ENCODE assay signal across 20 cellular contexts in genomic region chr6:52549428-52549827, GRCh38. TPM values are rescaled to one million over a fixed set of nuclear protein-coding genes. Genes with fewer than 3 reads are reported as not detected.
A peak's percentile ranks its signal among the peaks of the same experiment; 100 is the strongest.
DNase-seq lines count a peak whose midpoint lies in the region; ATAC-seq, FAIRE-seq and TF ChIP-seq lines count a peak whose summit lies in the region.
"Had no signal": no experiment of that assay in that cellular context is flagged by ENCODE, and none has a peak within 500 bp of the region (broad histone marks: within the 10 kb centered on the region; RNA-seq: fewer than 3 reads in every experiment).

No MANE protein-coding gene starts in this region.

- H3K36me3 ChIP-seq in ACC112 (ENCODE audit: insufficient read depth, low read length): peaks cover 14% of the 10 kb centered on the region; the same call in 1 of the 2 replicates
- no peaks in the 10 kb centered on the region for H3K36me3 ChIP-seq in HEK293 (ENCODE audit: control insufficient read depth in 2 of 2, insufficient read depth in 1 of 2, low read length in 2 of 2)
- H3K36me3 ChIP-seq in endothelial cell of umbilical vein (ENCODE audit: control insufficient read depth in 2 of 2, extremely low read depth in 1 of 2, insufficient read depth in 2 of 2, low read length in 2 of 2): no peaks in the 10 kb centered on the region
- no peaks in the 10 kb centered on the region for H3K36me3 ChIP-seq in upper lobe of left lung
- no peaks in the 10 kb centered on the region for H3K36me3 ChIP-seq in neuronal stem cell (replicated peaks in 1 of 2; ENCODE audit: control insufficient read depth in 2 of 2, insufficient read depth in 2 of 2, low read length in 2 of 2)

- WGBS in upper lobe of left lung, 2 donors: 66 to 87% methylated on average over 4 of the region's 4 CpGs
- 100% methylated on average over 1 of the region's 4 CpGs; no CpG with 5 or more reads in 1 of the 2 donors for WGBS in neuronal stem cell (ENCODE audit: extremely low coverage in 2 of 2, insufficient read length in 2 of 2, insufficient replicate concordance in 1 of 2), 2 donors

- H3K14ac ChIP-seq in neuronal stem cell (ENCODE audit: low read length): no peak overlapping the region

- no peak for TF ChIP-seq POLR2A in endothelial cell of umbilical vein (IDR thresholded peaks at IDR 0.05; ENCODE audit: low read depth, low read length)
- TF ChIP-seq POLR2A in upper lobe of left lung (IDR thresholded peaks at IDR 0.05): no peak

- H4K91ac ChIP-seq in neuronal stem cell (ENCODE audit: low read depth, low read length, poor library complexity): no peak overlapping the region

- no peak overlapping the region for H3K23ac ChIP-seq in neuronal stem cell (ENCODE audit: low read depth, low read length, poor library complexity)

- ATAC-seq in upper lobe of left lung (ENCODE audit: low FRiP score in 2 of 2): no peak
- ATAC-seq: activated T-cell treated with anti-CD3 and anti-CD28 coated beads, Interleukin-2, amount 50 U/mL, for 72 hours; foreskin keratinocyte; PC-3; stimulated activated effector memory CD8-positive, alpha-beta T cell treated with anti-CD3 and anti-CD28 coated beads, Interleukin-12 subunit alpha, Interleukin-12 subunit beta, amount 100 ng/mL, for 72 hours had no signal

- no peaks in the 10 kb centered on the region for H3K27me3 ChIP-seq in ACC112 (ENCODE audit: insufficient read depth, low read length)
- H3K27me3 ChIP-seq in endothelial cell of umbilical vein (ENCODE audit: control insufficient read depth in 2 of 2, insufficient read depth in 2 of 2, low read length in 2 of 2): no peaks in the 10 kb centered on the region
- no peaks in the 10 kb centered on the region for H3K27me3 ChIP-seq in upper lobe of left lung
- H3K27me3 ChIP-seq in neuronal stem cell (ENCODE audit: control insufficient read depth in 3 of 3, insufficient read depth in 3 of 3, low read depth in 1 of 3, low read length in 3 of 3): no peaks in the 10 kb centered on the region
- H3K27me3 ChIP-seq: foreskin keratinocyte had no signal

- H4K8ac ChIP-seq in neuronal stem cell (ENCODE audit: low read depth, low read length): no peak overlapping the region

- no peak for TF ChIP-seq EP300 in upper lobe of left lung (IDR thresholded peaks at IDR 0.05)

- CTCF ChIA-PET in HEK293 (lab: Yijun Ruan, JAX) (interaction anchor here (0.5 to 3.5 kb wide), 9 partner anchors 15 to 132 kb away, joined by 3 to 16 read pairs (median 5); no protein-coding TSS in a partner anchor), endothelial cell of umbilical vein (lab: Charles Lee) (interaction anchor here (0.8 to 4.2 kb wide), 9 partner anchors 14 to 134 kb away, joined by 3 to 27 read pairs (median 4); partner anchors contain the start of gene TRAM2)

- H3K27ac ChIP-seq in ACC112 (ENCODE audit: low read depth, low read length) (peak overlapping the region; percentile 96), HEK293 (ENCODE audit: extremely low read depth, low read depth, low read length) (no peak overlapping the region), endothelial cell of umbilical vein (ENCODE audit: insufficient read depth, low read depth, low read length) (peak overlapping the region; percentile 82), upper lobe of left lung (no peak overlapping the region), neuronal stem cell (replicated peaks; ENCODE audit: low read length) (no peak overlapping the region)
- H3K27ac ChIP-seq: foreskin keratinocyte had no signal

- intact Hi-C loops in endothelial cell of umbilical vein (cut with micrococcal nuclease): no loop called here

- no peak overlapping the region for H2BK12ac ChIP-seq in neuronal stem cell (ENCODE audit: low read length)

- dilution Hi-C loops in endothelial cell of umbilical vein (cut with MboI; ENCODE audit: extremely low pct_ligation_motif_present, low sequenced_read_pairs): loop anchor here (25.0 kb wide), 1 partner anchor 137 kb away; the partner anchor contains the start of gene EFHC1

- H2AFZ ChIP-seq in ACC112 (ENCODE audit: low read length, unreplicated experiment) (no peak overlapping the region), endothelial cell of umbilical vein (ENCODE audit: low read depth, low read length) (no peak overlapping the region), neuronal stem cell (ENCODE audit: low read length) (no peak overlapping the region)

- H3K9ac ChIP-seq in endothelial cell of umbilical vein (replicated peaks; ENCODE audit: extremely low read depth, insufficient read depth, low read length) (no peak overlapping the region), neuronal stem cell (ENCODE audit: low read depth, low read length, poor library complexity) (no peak overlapping the region)

- H3K4me1 ChIP-seq in ACC112 (ENCODE audit: control insufficient read depth, insufficient read depth, low read length, unreplicated experiment): peaks cover 97% of the 10 kb centered on the region
- H3K4me1 ChIP-seq in HEK293 (ENCODE audit: control insufficient read depth, insufficient read depth, low read length): peaks cover 37% of the 10 kb centered on the region
- peaks cover 81% of the 10 kb centered on the region for H3K4me1 ChIP-seq in endothelial cell of umbilical vein (ENCODE audit: control insufficient read depth, extremely low read depth, insufficient read depth, low read length)
- peaks cover 40 to 73% (median 61%) of the 10 kb centered on the region in 4 donors for H3K4me1 ChIP-seq in upper lobe of left lung
- H3K4me1 ChIP-seq in neuronal stem cell (ENCODE audit: control insufficient read depth in 2 of 2, insufficient read depth in 1 of 2, low read depth in 1 of 2, low read length in 2 of 2): peaks cover 15 to 34% of the 10 kb centered on the region in 2 donors

- H3K79me1 ChIP-seq in neuronal stem cell (ENCODE audit: low read depth, low read length): peaks cover 4% of the 10 kb centered on the region

- no peaks in the 10 kb centered on the region for H4K20me1 ChIP-seq in endothelial cell of umbilical vein (replicated peaks; ENCODE audit: control insufficient read depth, extremely low read depth, insufficient read depth, low read length)

- FAIRE-seq in endothelial cell of umbilical vein (lab: Jason Lieb, UNC): no peak
- FAIRE-seq: keratinocyte, small intestine had no signal

- POLR2A ChIA-PET in HEK293 (lab: Yijun Ruan, JAX): interaction anchor here (0.8 to 1.9 kb wide), 7 partner anchors 9 to 129 kb away, joined by 3 to 9 read pairs (median 3); partner anchors contain the start of genes EFHC1 and TRAM2
- POLR2A ChIA-PET in endothelial cell of umbilical vein (lab: Charles Lee): interaction anchor here (0.7 to 1.2 kb wide), 6 partner anchors 19 to 132 kb away, joined by 3 to 4 read pairs (median 4); partner anchors contain the start of gene TRAM2

- in situ Hi-C loops in GM13977 (cut with MboI; ENCODE audit: low pct_unique_long_range_greater_than_20kb, low sequenced_read_pairs, unreplicated experiment): no loop called here

- no peak overlapping the region for H2BK15ac ChIP-seq in neuronal stem cell (ENCODE audit: low read length)

- peak; percentile 78 for DNase-seq in NCI-H69 (lab: John Stamatoyannopoulos, UW)
- peak; percentile 30 for DNase-seq in endothelial cell of umbilical vein (ENCODE audit: low read depth, low spot score)
- no peak for DNase-seq in upper lobe of left lung
- no peak for DNase-seq in neuronal stem cell (ENCODE audit: low spot score)
- no peak for DNase-seq in HK-2 (ENCODE audit: unreplicated experiment)
- no peak for DNase-seq in GM13977 (ENCODE audit: low spot score)
- DNase-seq: activated CD4-positive, alpha-beta T cell treated with anti-CD3 and anti-CD28 coated beads for 4 hours; activated T-cell treated with anti-CD3 and anti-CD28 coated beads, Interleukin-2, amount 50 U/mL, for 72 hours; aorta; CD4-positive, CD25-positive, alpha-beta regulatory T cell; DMS 273 treated with DMSO at 0.1 percent for 48 hours; foreskin keratinocyte; PC-3; SIG-M5; small intestine; stimulated activated CD4-positive, alpha-beta T cell treated with anti-CD3 and anti-CD28 coated beads, Interleukin-2, amount 100 ng/mL, for 24 hours had no signal

- no peaks in the 10 kb centered on the region for H3K9me3 ChIP-seq in HEK293 (ENCODE audit: control insufficient read depth, insufficient read depth, low read depth, low read length)
- H3K9me3 ChIP-seq in endothelial cell of umbilical vein (replicated peaks; ENCODE audit: control insufficient read depth, insufficient read depth, low read length): no peaks in the 10 kb centered on the region
- H3K9me3 ChIP-seq in upper lobe of left lung: no peaks in the 10 kb centered on the region
- no peaks in the 10 kb centered on the region for H3K9me3 ChIP-seq in neuronal stem cell (replicated peaks in 1 of 2; ENCODE audit: control insufficient read depth in 2 of 2, insufficient read depth in 1 of 2, low read depth in 1 of 2, low read length in 2 of 2)

- no peaks in the 10 kb centered on the region for H3K9me1 ChIP-seq in endothelial cell of umbilical vein (replicated peaks; ENCODE audit: control insufficient read depth, extremely low read depth, insufficient read depth, low read length)

- no peak overlapping the region for H2AK5ac ChIP-seq in neuronal stem cell (ENCODE audit: low read depth, low read length)

- H3K4me3 ChIP-seq in ACC112 (ENCODE audit: low read depth, low read length) (no peak overlapping the region), HEK293 (ENCODE audit: low read depth, low read length) (no peak overlapping the region), endothelial cell of umbilical vein (replicated peaks in 1 of 3; ENCODE audit: insufficient read depth in 1 of 3, low read depth in 1 of 3, low read length in 3 of 3) (no peak overlapping the region), upper lobe of left lung (no peak overlapping the region), neuronal stem cell (ENCODE audit: low read length in 2 of 2) (no peak overlapping the region)

- H3K79me2 ChIP-seq in ACC112 (ENCODE audit: control insufficient read depth, insufficient read depth, low read length, unreplicated experiment): peaks cover 99% of the 10 kb centered on the region
- H3K79me2 ChIP-seq in endothelial cell of umbilical vein (ENCODE audit: control insufficient read depth, insufficient read depth, low read length): peaks cover 78% of the 10 kb centered on the region

- no TSS peak for BruUV-seq in endothelial cell of umbilical vein (replicated peaks; lab: Mats Ljungman, UMichigan)

- TF ChIP-seq CTCF in HEK293 (tag by site-specific recombination; IDR thresholded peaks at IDR 0.05) (no peak), endothelial cell of umbilical vein (IDR thresholded peaks at IDR 0.05; ENCODE audit: extremely low read depth in 1 of 2, insufficient read depth in 1 of 2, low read depth in 1 of 2, low read length in 2 of 2) (no peak), upper lobe of left lung (IDR thresholded peaks at IDR 0.05) (no peak), GM13977 (IDR thresholded peaks at IDR 0.05; ENCODE audit: extremely low read depth, insufficient read depth, missing control alignments) (no peak)

- H3K18ac ChIP-seq in neuronal stem cell (ENCODE audit: low read length): no peak overlapping the region

- no peak overlapping the region for H3K4ac ChIP-seq in neuronal stem cell (ENCODE audit: low read length)

- H3K4me2 ChIP-seq in endothelial cell of umbilical vein (ENCODE audit: insufficient read depth, low read length) (no peak overlapping the region), neuronal stem cell (ENCODE audit: insufficient read depth, low read length, poor library complexity, severe bottlenecking) (no peak overlapping the region)

- H2BK120ac ChIP-seq in neuronal stem cell (ENCODE audit: low read depth, low read length): no peak overlapping the region

- no peak overlapping the region for H2BK5ac ChIP-seq in neuronal stem cell (ENCODE audit: low read length)

RNA-seq across cellular contexts. Expression of gene TRAM2, which starts 27.4 kb away (rescaled TPM):
- total RNA-seq in endothelial cell of umbilical vein: 85.9 and 98.6 TPM in 2 replicates
- polyA plus RNA-seq in endothelial cell of umbilical vein: 79.5 and 85.7 TPM in 2 replicates
- 79.3 and 81.1 TPM in 2 replicates for polyA plus RNA-seq in endothelial cell of umbilical vein (2011; cell fraction: cytosol; rRNA removed)
- polyA plus RNA-seq in endothelial cell of umbilical vein (2011; cell fraction: nucleus; rRNA removed): 129 and 133 TPM in 2 replicates
- polyA plus RNA-seq in endothelial cell of umbilical vein (2012): 35.6 and 64.2 TPM in 2 replicates
- polyA minus RNA-seq in endothelial cell of umbilical vein: 123 and 155 TPM in 2 replicates
- 11.6 TPM for polyA minus RNA-seq in endothelial cell of umbilical vein (2011; cell fraction: cytosol; rRNA and poly(A)+ RNA removed)
- polyA minus RNA-seq in endothelial cell of umbilical vein (2011; cell fraction: nucleus; rRNA and poly(A)+ RNA removed): 51.9 and 71.3 TPM in 2 replicates
- 10 to 100 TPM in 5 of 6 donors, 1 to 10 TPM in 1; 9.4 to 26.8 (median 14.3) TPM for total RNA-seq in upper lobe of left lung
- 13.2 TPM for polyA plus RNA-seq in neuronal stem cell (2013, experiment 1 of 2)
- 14.0 TPM for polyA plus RNA-seq in neuronal stem cell (2013, experiment 2 of 2)

Comparison
In these comparisons a context has a peak if more than half of its experiments do, and no peak if none do; other contexts are left out.
1. H3K27ac ChIP-seq: peak in ACC112 (single experiment) and endothelial cell of umbilical vein (single experiment); none in HEK293 (single experiment), upper lobe of left lung (0 of 4) and neuronal stem cell (single experiment).
2. DNase-seq: peak in NCI-H69 (single experiment) and endothelial cell of umbilical vein (single experiment); none in upper lobe of left lung (0 of 2), neuronal stem cell (single experiment), HK-2 (single experiment) and GM13977 (single experiment).